Comparison of ENCODE assay signal across 8 cellular contexts in the genomic region with DNA sequence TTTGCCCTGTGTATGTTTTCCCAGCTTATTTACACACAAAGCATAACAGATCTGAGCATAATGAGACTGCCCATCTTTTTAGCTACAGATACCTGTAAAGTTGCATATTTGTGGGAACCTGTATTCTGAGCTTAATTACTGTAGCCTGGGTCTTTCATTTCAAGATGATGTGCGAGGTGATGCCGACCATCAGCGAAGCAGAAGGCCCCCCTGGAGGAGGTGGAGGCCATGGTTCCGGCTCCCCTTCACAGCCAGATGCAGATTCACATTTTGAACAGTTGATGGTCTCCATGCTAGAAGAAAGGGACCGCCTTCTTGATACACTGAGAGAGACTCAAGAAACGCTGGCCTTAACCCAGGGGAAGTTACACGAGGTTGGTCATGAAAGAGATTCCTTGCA. TPM values are rescaled to one million over a fixed set of nuclear protein-coding genes. Genes with fewer than 3 reads are reported as not detected.
DNase-seq lines count a peak whose midpoint lies in the region; ATAC-seq lines count a peak whose summit lies in the region.

No MANE protein-coding gene starts in this region.

- H3K9me3 Mint-ChIP-seq in activated T-cell treated with anti-CD3 and anti-CD28 coated beads, Interleukin-2, amount 50 U/mL, for 4 hours = no peaks in the 10 kb centered on the region
- no peaks in the 10 kb centered on the region for H3K9me3 Mint-ChIP-seq in activated CD4-positive, alpha-beta memory T cell treated with anti-CD3 and anti-CD28 coated beads for 36 hours
- no peaks in the 10 kb centered on the region for H3K9me3 Mint-ChIP-seq in stimulated activated effector memory CD8-positive, alpha-beta T cell treated with anti-CD3 and anti-CD28 coated beads, Interleukin-12 subunit alpha, Interleukin-12 subunit beta, amount 100 ng/mL, for 72 hours

- H3K4me3 ChIP-seq in iPS-15b (ENCODE audit: low read depth, low read length) = peak overlapping the region; percentile 84

- no peak overlapping the region for H3K27ac ChIP-seq in caudate nucleus (ENCODE audit: low read depth, low read length)

- peaks cover 3% of the 10 kb centered on the region for H3K36me3 ChIP-seq in iPS-15b (ENCODE audit: control insufficient read depth, insufficient read depth, low read length)

- H3K9ac ChIP-seq in iPS-15b (ENCODE audit: low read depth, low read length) = no peak overlapping the region

- H3K4me3 Mint-ChIP-seq in activated T-cell treated with anti-CD3 and anti-CD28 coated beads, Interleukin-2, amount 50 U/mL, for 4 hours = peak overlapping the region; percentile 85
- peak overlapping the region; percentile 72 for H3K4me3 Mint-ChIP-seq in activated CD4-positive, alpha-beta memory T cell treated with anti-CD3 and anti-CD28 coated beads for 36 hours
- H3K4me3 Mint-ChIP-seq in stimulated activated effector memory CD8-positive, alpha-beta T cell treated with anti-CD3 and anti-CD28 coated beads, Interleukin-12 subunit alpha, Interleukin-12 subunit beta, amount 100 ng/mL, for 72 hours = peak overlapping the region; percentile 90

- peaks cover 48% of the 10 kb centered on the region for H3K4me1 Mint-ChIP-seq in activated T-cell treated with anti-CD3 and anti-CD28 coated beads, Interleukin-2, amount 50 U/mL, for 4 hours (ENCODE audit: low read depth)
- H3K4me1 Mint-ChIP-seq in activated CD4-positive, alpha-beta memory T cell treated with anti-CD3 and anti-CD28 coated beads for 36 hours (ENCODE audit: low read depth) = peaks cover 52% of the 10 kb centered on the region
- H3K4me1 Mint-ChIP-seq in stimulated activated effector memory CD8-positive, alpha-beta T cell treated with anti-CD3 and anti-CD28 coated beads, Interleukin-12 subunit alpha, Interleukin-12 subunit beta, amount 100 ng/mL, for 72 hours = peaks cover 41% of the 10 kb centered on the region

- DNase-seq in activated T-cell treated with anti-CD3 and anti-CD28 coated beads, Interleukin-2, amount 50 U/mL, for 4 hours = no peak
- no peak for DNase-seq in activated T-cell treated with anti-CD3 and anti-CD28 coated beads, Interleukin-2, amount 50 U/mL, for 1 hour
- DNase-seq in activated CD4-positive, alpha-beta memory T cell treated with anti-CD3 and anti-CD28 coated beads for 36 hours = no peak
- no peak for DNase-seq in stimulated activated effector memory CD8-positive, alpha-beta T cell treated with anti-CD3 and anti-CD28 coated beads, Interleukin-12 subunit alpha, Interleukin-12 subunit beta, amount 100 ng/mL, for 72 hours (ENCODE audit: low spot score in 2 of 2)
- DNase-seq in caudate nucleus (lab: John Stamatoyannopoulos, UW) (no peak), occipital lobe (lab: John Stamatoyannopoulos, UW) (no peak)
- no peak for DNase-seq in stimulated activated CD8-positive, alpha-beta memory T cell treated with anti-CD3 and anti-CD28 coated beads, Interleukin-4, amount 100 ng/mL, for 48 hours

- H3K9me3 ChIP-seq in iPS-15b (ENCODE audit: control insufficient read depth, insufficient read depth, low read length) = no peaks in the 10 kb centered on the region

- peaks cover 33% of the 10 kb centered on the region for H3K36me3 Mint-ChIP-seq in activated T-cell treated with anti-CD3 and anti-CD28 coated beads, Interleukin-2, amount 50 U/mL, for 4 hours (ENCODE audit: insufficient read depth)
- H3K36me3 Mint-ChIP-seq in activated CD4-positive, alpha-beta memory T cell treated with anti-CD3 and anti-CD28 coated beads for 36 hours = peaks cover 20% of the 10 kb centered on the region
- H3K36me3 Mint-ChIP-seq in stimulated activated effector memory CD8-positive, alpha-beta T cell treated with anti-CD3 and anti-CD28 coated beads, Interleukin-12 subunit alpha, Interleukin-12 subunit beta, amount 100 ng/mL, for 72 hours = peaks cover 59% of the 10 kb centered on the region

- intact Hi-C loops in activated CD4-positive, alpha-beta memory T cell treated with anti-CD3 and anti-CD28 coated beads for 36 hours (cut with micrococcal nuclease) = no loop called here

- H3K27ac Mint-ChIP-seq in activated CD4-positive, alpha-beta memory T cell treated with anti-CD3 and anti-CD28 coated beads for 36 hours = no peak overlapping the region
- peak overlapping the region; percentile 76 for H3K27ac Mint-ChIP-seq in stimulated activated effector memory CD8-positive, alpha-beta T cell treated with anti-CD3 and anti-CD28 coated beads, Interleukin-12 subunit alpha, Interleukin-12 subunit beta, amount 100 ng/mL, for 72 hours

- H3K27me3 ChIP-seq in iPS-15b (ENCODE audit: control insufficient read depth, insufficient read depth, low read length) = no peaks in the 10 kb centered on the region

- no peak for ATAC-seq in activated T-cell treated with anti-CD3 and anti-CD28 coated beads, Interleukin-2, amount 50 U/mL, for 4 hours
- no peak for ATAC-seq in stimulated activated effector memory CD8-positive, alpha-beta T cell treated with anti-CD3 and anti-CD28 coated beads, Interleukin-12 subunit alpha, Interleukin-12 subunit beta, amount 100 ng/mL, for 72 hours

- no peaks in the 10 kb centered on the region for H3K4me1 ChIP-seq in iPS-15b (ENCODE audit: control insufficient read depth, insufficient read depth, low read length)

- CTCF ChIA-PET in activated CD4-positive, alpha-beta memory T cell treated with anti-CD3 and anti-CD28 coated beads for 36 hours (lab: Charles Lee) = no interaction called here

- peaks cover 5% of the 10 kb centered on the region for H3K27me3 Mint-ChIP-seq in activated T-cell treated with anti-CD3 and anti-CD28 coated beads, Interleukin-2, amount 50 U/mL, for 4 hours (ENCODE audit: low read depth)
- H3K27me3 Mint-ChIP-seq in activated CD4-positive, alpha-beta memory T cell treated with anti-CD3 and anti-CD28 coated beads for 36 hours = peaks cover 5% of the 10 kb centered on the region

- POLR2A ChIA-PET in activated CD4-positive, alpha-beta memory T cell treated with anti-CD3 and anti-CD28 coated beads for 36 hours (lab: Charles Lee) = no interaction called here

RNA-seq across cellular contexts. Expression of a gene that starts 1.5 kb away (rescaled TPM):
- total RNA-seq in activated T-cell treated with anti-CD3 and anti-CD28 coated beads, Interleukin-2, amount 50 U/mL, for 4 hours = 10 to 100 TPM; 38.2 to 48.0 (median 46.7) TPM
- 10 to 100 TPM; 23.1 to 26.7 TPM for total RNA-seq in activated CD4-positive, alpha-beta memory T cell treated with anti-CD3 and anti-CD28 coated beads for 36 hours
- total RNA-seq in occipital lobe = 34.2 TPM
